In the genomic region with DNA sequence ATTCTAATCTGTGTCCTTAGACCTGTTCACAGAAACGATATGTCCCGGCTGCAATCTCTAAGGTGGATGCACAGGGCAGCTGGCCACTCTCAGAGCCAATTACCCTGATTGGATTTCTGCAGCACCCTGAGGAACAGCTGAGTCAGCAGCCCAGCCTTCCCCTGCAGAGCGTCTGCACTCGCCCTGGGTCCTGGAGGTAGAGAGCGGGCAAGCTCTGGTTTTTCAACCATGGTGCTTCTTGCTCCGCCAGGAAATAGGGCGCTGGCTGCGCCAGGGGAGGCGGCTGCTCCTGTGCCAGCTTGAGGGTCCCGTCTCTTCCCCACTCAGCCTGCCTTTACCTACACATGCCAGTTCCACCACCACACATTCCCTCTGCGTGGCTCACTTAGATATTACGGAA, we compare ENCODE assay signal across 28 cellular contexts.
"Had no signal": no experiment of that assay in that cellular context is flagged by ENCODE, and none has a peak within 500 bp of the region (broad histone marks: within the 10 kb centered on the region; RNA-seq: fewer than 3 reads in every experiment).

No MANE protein-coding gene starts in this region.

- H3K4me3 ChIP-seq: heart left ventricle, left lung, pancreas, psoas muscle, suprapubic skin, tibial artery, upper lobe of right lung had no signal

- H3K9me3 ChIP-seq: heart left ventricle, left lung, pancreas, suprapubic skin, tibial artery, upper lobe of right lung had no signal

- H3K4me1 ChIP-seq: heart left ventricle, left lung, pancreas, psoas muscle, suprapubic skin, tibial artery, upper lobe of right lung had no signal

- DNase-seq: activated CD4-positive, alpha-beta memory T cell treated with anti-CD3 and anti-CD28 coated beads for 36 hours; activated CD4-positive, alpha-beta T cell treated with anti-CD3 and anti-CD28 coated beads for 48 hours; activated CD8-positive, alpha-beta memory T cell treated with anti-CD3 and anti-CD28 coated beads, Interleukin-2, amount 50 U/mL, for 4 hours; activated gamma-delta T cell treated with Interleukin-2 at 50 U/mL for 16 hours; activated naive CD4-positive, alpha-beta T cell treated with anti-CD3 and anti-CD28 coated beads, Interleukin-2, amount 50 U/mL, for 16 hours; activated naive CD8-positive, alpha-beta T cell treated with anti-CD3 and anti-CD28 coated beads, Interleukin-2, amount 50 U/mL, for 24 hours; activated T-cell treated with anti-CD3 and anti-CD28 coated beads, Interleukin-2, amount 50 U/mL, for 1 hour; amygdala; caudate nucleus; endodermal cell; foreskin fibroblast; heart left ventricle; hypothalamus; immature natural killer cell; kidney; mammary epithelial cell; naive thymus-derived CD4-positive, alpha-beta T cell; pancreas; psoas muscle; stimulated activated naive CD4-positive, alpha-beta T cell; T-helper 9 cell; tibial artery; upper lobe of right lung had no signal

- FAIRE-seq: kidney, pancreas, TTC549 had no signal

- ATAC-seq: activated naive CD8-positive, alpha-beta T cell treated with anti-CD3 and anti-CD28 coated beads, Interleukin-2, amount 50 U/mL, for 24 hours; esophagus mucosa; heart left ventricle; left lung; naive thymus-derived CD4-positive, alpha-beta T cell; upper lobe of right lung had no signal

- H3K27me3 ChIP-seq: heart left ventricle, left lung, pancreas, suprapubic skin, tibial artery, upper lobe of right lung had no signal

- H3K27ac ChIP-seq: heart left ventricle, left lung, pancreas, psoas muscle, suprapubic skin, tibial artery, upper lobe of right lung, VCaP had no signal
